9 cellular contexts compared by ENCODE assay signal in genomic region chr4:54318904-54319303, GRCh38.
DNase-seq lines count a peak whose midpoint lies in the region; ATAC-seq and TF ChIP-seq lines count a peak whose summit lies in the region.
"Had no signal": no experiment of that assay in that cellular context is flagged by ENCODE, and none has a peak within 500 bp of the region (broad histone marks: within the 10 kb centered on the region; RNA-seq: fewer than 3 reads in every experiment).

No MANE protein-coding gene starts in this region.

- H3K9me3 ChIP-seq in PC-3 (ENCODE audit: low read length) (no peaks in the 10 kb centered on the region), neural progenitor cell (ENCODE audit: low read depth) (no peaks in the 10 kb centered on the region)
- H3K9me3 ChIP-seq: BLaER1 had no signal

- no peaks in the 10 kb centered on the region for H3K36me3 ChIP-seq in H7 (replicated peaks; ENCODE audit: control insufficient read depth, insufficient read depth, low read length)
- H3K36me3 ChIP-seq in PC-3 (ENCODE audit: low read depth, low read length), result no peaks in the 10 kb centered on the region
- no peaks in the 10 kb centered on the region for H3K36me3 ChIP-seq in neural progenitor cell
- H3K36me3 ChIP-seq: BLaER1 had no signal

- peaks cover 2% of the 10 kb centered on the region for H3K27me3 Mint-ChIP-seq in neural progenitor cell (ENCODE audit: insufficient read depth, low read depth)

- H2AFZ ChIP-seq in PC-3 (ENCODE audit: low read length) (no peak overlapping the region), neural progenitor cell (replicated peaks) (peak overlapping the region; percentile 53)

- no peaks in the 10 kb centered on the region for H3K79me2 ChIP-seq in PC-3 (ENCODE audit: low read length)
- no peaks in the 10 kb centered on the region for H3K79me2 ChIP-seq in neural progenitor cell (ENCODE audit: low read depth)

- no TSS peak for BruUV-seq in PC-3 (replicated peaks; lab: Mats Ljungman, UMichigan)

- H4K20me1 ChIP-seq in PC-3 (ENCODE audit: low read length), result no peaks in the 10 kb centered on the region
- no peaks in the 10 kb centered on the region for H4K20me1 ChIP-seq in neural progenitor cell (ENCODE audit: low read depth)
- H4K20me1 ChIP-seq: BLaER1 had no signal

- H3K27ac ChIP-seq in PC-3 (ENCODE audit: low read length), result no peak overlapping the region
- H3K27ac ChIP-seq in dorsolateral prefrontal cortex, result no peak overlapping the region
- no peak overlapping the region for H3K27ac ChIP-seq in neural progenitor cell
- H3K27ac ChIP-seq: BLaER1 had no signal

- H3K4me1 Mint-ChIP-seq in neural progenitor cell, result peaks cover under 1% of the 10 kb centered on the region

- POLR2A ChIA-PET in PC-3 (lab: Charles Lee; ENCODE audit: unreplicated experiment), result no interaction called here

- no peak overlapping the region for H3K9ac ChIP-seq in PC-3 (ENCODE audit: low read length)
- H3K9ac ChIP-seq in neural progenitor cell, result no peak overlapping the region
- H3K9ac ChIP-seq: BLaER1 had no signal

- CTCF ChIA-PET in PC-3 (lab: Charles Lee), result interaction anchor here (0.6 to 1.7 kb wide), 2 partner anchors 84 to 1458 kb away, joined by 3 to 7 read pairs; no protein-coding TSS in a partner anchor

- H3F3A ChIP-seq in PC-3 (ENCODE audit: low read length, unreplicated experiment), result no peaks in the 10 kb centered on the region
- H3F3A ChIP-seq in neural progenitor cell (ENCODE audit: low read depth), result no peaks in the 10 kb centered on the region

- ATAC-seq in PC-3 (peak; percentile 31; the same call in 1 of the 2 replicates), HG02763 (IDR thresholded peaks at IDR 0.05; ENCODE audit: unreplicated experiment) (no peak)

- intact Hi-C loops in PC-3 (cut with micrococcal nuclease) (no loop called here), dorsolateral prefrontal cortex (cut with DNase I) (loop anchor here in 1 of 2 donors (5.0 kb wide), 1 partner anchor 523 kb away; no protein-coding TSS in a partner anchor)

- H3K4me1 ChIP-seq in PC-3 (ENCODE audit: insufficient read depth, low read length), result peaks cover 14% of the 10 kb centered on the region
- H3K4me1 ChIP-seq in neural progenitor cell, result no peaks in the 10 kb centered on the region

- H3K9me2 ChIP-seq in PC-3 (replicated peaks; ENCODE audit: low read length), result no peaks in the 10 kb centered on the region; the same call in 1 of the 2 replicates

- H3K36me3 Mint-ChIP-seq in neural progenitor cell, result no peaks in the 10 kb centered on the region

- no peak overlapping the region for H3K4me3 Mint-ChIP-seq in neural progenitor cell

- H3K27ac Mint-ChIP-seq in neural progenitor cell, result no peak overlapping the region

- no peak overlapping the region for H3K4me3 ChIP-seq in H7 (ENCODE audit: insufficient read depth, low read depth, low read length)
- H3K4me3 ChIP-seq in PC-3 (ENCODE audit: low read length), result no peak overlapping the region
- no peak overlapping the region for H3K4me3 ChIP-seq in dorsolateral prefrontal cortex
- H3K4me3 ChIP-seq in neural progenitor cell, result no peak overlapping the region
- H3K4me3 ChIP-seq: BLaER1 had no signal

- H3K27me3 ChIP-seq in H7 (ENCODE audit: control insufficient read depth, insufficient read depth, low read length) (no peaks in the 10 kb centered on the region), PC-3 (ENCODE audit: low read length) (peaks cover 28% of the 10 kb centered on the region), dorsolateral prefrontal cortex (peaks cover 0 to 4% (median 0%) of the 10 kb centered on the region in 45 donors), neural progenitor cell (no peaks in the 10 kb centered on the region)
- H3K27me3 ChIP-seq: BLaER1 had no signal

- peak; percentile 1 for DNase-seq in NCI-H1092 treated with DMSO at 0.1 percent for 48 hours (lab: John Stamatoyannopoulos, UW)
- DNase-seq in NCI-H1092 (lab: John Stamatoyannopoulos, UW), result no peak
- DNase-seq in H7, result peak; percentile 46
- peak; percentile 73 for DNase-seq in PC-3
- no peak for DNase-seq in dorsolateral prefrontal cortex
- peak; percentile 70 for DNase-seq in neural progenitor cell (ENCODE audit: low spot score)
- DNase-seq in HK-2 (ENCODE audit: unreplicated experiment), result no peak

- no peak overlapping the region for H3K4me2 ChIP-seq in PC-3 (ENCODE audit: low read length)
- H3K4me2 ChIP-seq in neural progenitor cell, result no peak overlapping the region
- H3K4me2 ChIP-seq: BLaER1 had no signal

- H3K9me3 Mint-ChIP-seq in neural progenitor cell, result no peaks in the 10 kb centered on the region

- TF ChIP-seq CTCF in PC-3 (conservative IDR thresholded peaks at IDR 0.05; ENCODE audit: low read depth, low read length) (peak; percentile 95), dorsolateral prefrontal cortex (IDR thresholded peaks at IDR 0.05 in 54 of 56, conservative IDR thresholded peaks at IDR 0.05 in 2 of 56; ENCODE audit: low read depth in 1 of 56, partially characterized antibody in 56 of 56) (peak in 55 of 56 donors; percentile 26 to 70 (median 57)), neural progenitor cell (IDR thresholded peaks at IDR 0.05) (peak; percentile 86)

Comparison
In these comparisons a context has a peak if more than half of its experiments do, and no peak if none do; other contexts are left out.
1. DNase-seq: peak in NCI-H1092 treated with DMSO at 0.1 percent for 48 hours (single experiment), H7 (single experiment), PC-3 (single experiment) and neural progenitor cell (single experiment); none in NCI-H1092 (single experiment), dorsolateral prefrontal cortex (0 of 10) and HK-2 (single experiment).
2. Peak in every context shown above with its lines, with median percentiles within 50 percentile points of each other: CTCF ChIP-seq.